Comparison of ENCODE assay signal across 1 cellular context in the genomic region with DNA sequence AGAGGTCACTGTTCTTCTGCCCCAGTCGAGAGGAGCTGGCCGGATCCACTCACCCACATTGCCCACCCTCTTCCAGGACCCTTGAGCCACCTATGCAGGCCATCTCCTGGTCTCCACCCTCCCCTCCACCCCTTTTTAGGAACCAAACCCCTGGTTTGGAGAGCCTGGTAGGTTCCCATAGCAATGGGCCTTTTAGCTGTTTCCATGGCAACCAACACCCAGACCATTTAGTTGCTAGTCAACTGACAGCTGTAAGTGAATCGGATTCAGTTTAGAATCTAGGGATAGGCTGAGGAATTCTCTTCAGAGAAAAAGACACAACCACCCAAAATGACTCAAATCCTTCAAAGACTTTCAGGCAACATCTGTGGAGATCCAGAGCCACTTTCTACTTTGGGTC.
TF ChIP-seq lines count a peak whose summit lies in the region.

No MANE protein-coding gene starts in this region.

TF ChIP-seq in GM12878, 131 proteins besides CTCF, POLR2A, EP300 and RAD21:
- TF ChIP-seq, protein P1, sequence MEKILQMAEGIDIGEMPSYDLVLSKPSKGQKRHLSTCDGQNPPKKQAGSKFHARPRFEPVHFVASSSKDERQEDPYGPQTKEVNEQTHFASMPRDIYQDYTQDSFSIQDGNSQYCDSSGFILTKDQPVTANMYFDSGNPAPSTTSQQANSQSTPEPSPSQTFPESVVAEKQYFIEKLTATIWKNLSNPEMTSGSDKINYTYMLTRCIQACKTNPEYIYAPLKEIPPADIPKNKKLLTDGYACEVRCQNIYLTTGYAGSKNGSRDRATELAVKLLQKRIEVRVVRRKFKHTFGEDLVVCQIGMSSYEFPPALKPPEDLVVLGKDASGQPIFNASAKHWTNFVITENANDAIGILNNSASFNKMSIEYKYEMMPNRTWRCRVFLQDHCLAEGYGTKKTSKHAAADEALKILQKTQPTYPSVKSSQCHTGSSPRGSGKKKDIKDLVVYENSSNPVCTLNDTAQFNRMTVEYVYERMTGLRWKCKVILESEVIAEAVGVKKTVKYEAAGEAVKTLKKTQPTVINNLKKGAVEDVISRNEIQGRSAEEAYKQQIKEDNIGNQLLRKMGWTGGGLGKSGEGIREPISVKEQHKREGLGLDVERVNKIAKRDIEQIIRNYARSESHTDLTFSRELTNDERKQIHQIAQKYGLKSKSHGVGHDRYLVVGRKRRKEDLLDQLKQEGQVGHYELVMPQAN (conservative IDR thresholded peaks at IDR 0.05): no peak
- no peak for TF ChIP-seq ZNF207 (IDR thresholded peaks at IDR 0.05; ENCODE audit: borderline replicate concordance)
- TF ChIP-seq BMI1 (IDR thresholded peaks at IDR 0.05; ENCODE audit: borderline replicate concordance): peak; percentile 42; the same call in 1 of the 2 replicates
- no peak for TF ChIP-seq SMC3 (IDR thresholded peaks at IDR 0.05; ENCODE audit: borderline replicate concordance, low read length)
TF ChIP-seq in GM12878: peak in this region for 1.
